ENCODE assay signal across 8 cellular contexts in the genomic region with DNA sequence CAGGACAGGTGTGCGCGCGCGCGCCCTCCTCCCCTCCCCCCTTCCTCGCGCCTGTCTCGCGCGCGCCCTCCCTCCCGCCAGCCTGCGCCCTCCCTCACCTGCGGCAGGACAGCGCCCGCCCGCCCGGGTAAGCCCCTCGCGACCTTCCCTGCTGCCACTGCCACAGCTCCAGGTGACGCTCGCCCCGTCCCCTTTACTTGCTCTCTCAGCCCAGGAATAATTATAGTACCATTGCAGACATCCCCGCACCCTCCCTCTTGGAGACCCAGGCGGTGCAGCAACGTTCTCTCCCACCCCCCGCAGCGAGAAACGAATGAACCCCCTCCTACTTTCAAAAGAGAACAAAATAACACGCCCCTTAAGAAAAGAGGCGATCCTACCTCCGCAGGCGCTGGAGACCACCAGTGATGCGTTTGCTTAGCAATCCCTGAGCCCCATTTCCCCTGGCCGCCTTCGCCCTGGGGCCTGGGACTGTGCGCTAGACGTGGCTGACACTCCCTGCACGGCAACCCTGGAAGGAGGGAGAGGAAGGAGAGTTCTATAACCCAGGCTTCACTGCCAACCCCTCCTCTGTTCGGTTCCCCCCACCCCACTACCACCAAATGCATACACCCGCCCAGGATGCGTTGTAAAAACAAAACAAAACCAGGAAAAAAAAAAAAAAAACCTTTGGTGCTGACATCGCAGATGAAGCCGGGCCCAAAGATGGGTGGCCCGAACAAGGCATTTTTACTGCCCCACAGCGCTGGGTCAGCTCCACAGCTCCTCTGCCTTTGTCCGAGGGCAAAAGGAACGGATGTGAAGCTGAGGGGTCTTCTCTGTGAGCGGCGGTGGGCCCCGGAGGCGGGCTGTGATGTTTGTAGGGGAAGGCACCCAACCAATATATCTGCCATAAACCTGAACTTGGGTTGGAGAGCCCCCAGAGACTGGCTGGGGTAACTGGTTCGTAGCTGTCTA. TPM values are rescaled to one million over a fixed set of nuclear protein-coding genes. Genes with fewer than 3 reads are reported as not detected.
DNase-seq lines count a peak whose midpoint lies in the region; ATAC-seq and FAIRE-seq lines count a peak whose summit lies in the region.

No MANE protein-coding gene starts in this region.

- H3K4me1 ChIP-seq in NT2/D1 (ENCODE audit: insufficient read depth, insufficient read length) (peaks cover 5% of the 10 kb centered on the region), iPS-15b (ENCODE audit: control insufficient read depth, insufficient read depth, low read length) (peaks cover 16% of the 10 kb centered on the region), small intestine (ENCODE audit: control insufficient read depth in 2 of 2, insufficient read depth in 1 of 2, low read depth in 1 of 2, low read length in 1 of 2) (peaks cover 3 to 18% of the 10 kb centered on the region in 2 donors)

- H3K27me3 ChIP-seq in NT2/D1 (ENCODE audit: insufficient read depth, insufficient read length) (peaks cover 77% of the 10 kb centered on the region), iPS-15b (ENCODE audit: control insufficient read depth, insufficient read depth, low read length) (peaks cover 76% of the 10 kb centered on the region), small intestine (ENCODE audit: control insufficient read depth in 2 of 2, insufficient read depth in 2 of 2, low read length in 2 of 2) (no peaks in the 10 kb centered on the region)

- WGBS in adipose tissue, 3 donors, result 2 to 4% (median 3%) methylated on average over 40 to 51 of the region's 53 CpGs
- WGBS in small intestine, 3 donors, result 1 to 4% (median 2%) methylated on average over 40 to 53 of the region's 53 CpGs

- H3K9ac ChIP-seq in NT2/D1 (ENCODE audit: insufficient read length, low read depth), result peak overlapping the region; percentile 68
- H3K9ac ChIP-seq in iPS-15b (ENCODE audit: low read depth, low read length), result no peak overlapping the region

- no peak for FAIRE-seq in small intestine (lab: Jason Lieb, UNC)

- H3K9me3 ChIP-seq in NT2/D1 (ENCODE audit: insufficient read depth, low read length) (no peaks in the 10 kb centered on the region), iPS-15b (ENCODE audit: control insufficient read depth, insufficient read depth, low read length) (no peaks in the 10 kb centered on the region), small intestine (ENCODE audit: control insufficient read depth, low read depth) (no peaks in the 10 kb centered on the region)

- peak overlapping the region; percentile 52 for H3K4me3 ChIP-seq in NT2/D1 (ENCODE audit: insufficient read length, low read depth)
- H3K4me3 ChIP-seq in iPS-15b (ENCODE audit: low read depth, low read length), result peak overlapping the region; percentile 78
- H3K4me3 ChIP-seq in small intestine (ENCODE audit: low read depth in 1 of 2, low read length in 2 of 2), result peak overlapping the region; percentile 67 to 68

- no peaks in the 10 kb centered on the region for H3K36me3 ChIP-seq in NT2/D1 (ENCODE audit: insufficient read depth, insufficient read length, low read length)
- H3K36me3 ChIP-seq in iPS-15b (ENCODE audit: control insufficient read depth, insufficient read depth, low read length), result no peaks in the 10 kb centered on the region
- no peaks in the 10 kb centered on the region for H3K36me3 ChIP-seq in small intestine (ENCODE audit: control insufficient read depth in 2 of 2, insufficient read depth in 2 of 2, low read length in 2 of 2)

- DNase-seq in NCI-H2227 (lab: John Stamatoyannopoulos, UW; ENCODE audit: unreplicated experiment) (peak; percentile 50), NCI-H2227 treated with DMSO at 0.1 percent for 48 hours (lab: John Stamatoyannopoulos, UW) (no peak), NT2/D1 (ENCODE audit: low read depth, low spot score) (no peak), small intestine (peak; percentile 49), germinal center (ENCODE audit: low spot score) (no peak)

- ATAC-seq in HG03439 (IDR thresholded peaks at IDR 0.05; ENCODE audit: unreplicated experiment), result no peak

- H3K27ac ChIP-seq in adipose tissue (ENCODE audit: low read depth, low read length), result peak overlapping the region; percentile 40
- peak overlapping the region; percentile 96 to 99 for H3K27ac ChIP-seq in small intestine (ENCODE audit: low read depth in 1 of 2, low read length in 1 of 2)

RNA-seq across cellular contexts. Expression of a gene that starts 5.5 kb away (rescaled TPM):
- 10 to 100 TPM in 1 of 3 donors, 1 to 10 TPM in 2; 2.5 to 10.2 (median 3.9) TPM for polyA plus RNA-seq in adipose tissue
- polyA plus RNA-seq in small intestine, result 1 to 10 TPM; 4.8 to 9.6 (median 7.0) TPM

RNA-seq across cellular contexts. Expression of a gene that starts 17.4 kb away (rescaled TPM):
- 10 to 100 TPM in 1 of 3 donors, 1 to 10 TPM in 2; 3.3 to 17.4 (median 3.6) TPM for polyA plus RNA-seq in adipose tissue
- polyA plus RNA-seq in small intestine, result 1 to 10 TPM; 4.6 to 8.3 (median 7.6) TPM

Comparison
In these comparisons a context has a peak if more than half of its experiments do, and no peak if none do; other contexts are left out.
1. DNase-seq: peak in NCI-H2227 (single experiment) and small intestine (single experiment); none in NCI-H2227 treated with DMSO at 0.1 percent for 48 hours (single experiment), NT2/D1 (single experiment) and germinal center (single experiment).
2. Peak in every context shown above with its lines, with median percentiles within 50 percentile points of each other: H3K4me3 ChIP-seq.